In genomic region chr5:144076521-144077083, GRCh38 we compare ENCODE assay signal across 29 cellular contexts.
"Had no signal": no experiment of that assay in that cellular context is flagged by ENCODE, and none has a peak within 500 bp of the region (broad histone marks: within the 10 kb centered on the region; RNA-seq: fewer than 3 reads in every experiment).

No MANE protein-coding gene starts in this region.

- H3K4me1 Mint-ChIP-seq: activated CD4-positive, alpha-beta T cell treated with anti-CD3 and anti-CD28 coated beads, Interleukin-2, amount 10 ng/mL, durations not matched to agents 24 days and 14 days had no signal

- H2AFZ ChIP-seq: PC-9 had no signal

- DNase-seq: activated CD4-positive, alpha-beta T cell treated with anti-CD3 and anti-CD28 coated beads, Interleukin-2, amount 10 ng/mL, durations not matched to agents 24 days and 14 days; activated CD4-positive, alpha-beta T cell treated with anti-CD3 and anti-CD28 coated beads, Interleukin-2, amount 50 U/mL, for 4 hours; activated CD8-positive, alpha-beta T cell treated with anti-CD3 and anti-CD28 coated beads, Interleukin-2, amount 10 ng/mL, durations not matched to agents 7 days and 5 days; activated gamma-delta T cell treated with Interleukin-2 at 50 U/mL for 16 hours; activated naive CD4-positive, alpha-beta T cell treated with anti-CD3 and anti-CD28 coated beads for 36 hours; activated T-cell treated with anti-CD3 and anti-CD28 coated beads, Interleukin-2, amount 50 U/mL, for 4 hours; adrenal gland; body of pancreas; NCI-H1092 treated with DMSO at 0.1 percent for 48 hours; NCI-H1417; NCI-H187 treated with DMSO at 0.1 percent for 48 hours; NCI-H2081; NCI-H226; NCI-H446 treated with DMSO at 0.1 percent for 48 hours; NCI-H524 treated with DMSO at 0.1 percent for 48 hours; NK-92 treated with Interleukin-12 subunit alpha and Interleukin-12 subunit beta, amount 100 ng/mL, for 24 hours; PC-9; SIG-M5; SW 1271; T1000; WERI-Rb-1 had no signal

- H3K9me3 ChIP-seq: adrenal gland, body of pancreas had no signal

- H3K4me3 ChIP-seq: adrenal gland, body of pancreas, breast epithelium, PC-9 had no signal

- H3K36me3 ChIP-seq: adrenal gland, breast epithelium, WERI-Rb-1 had no signal

- H3K4me1 ChIP-seq: adrenal gland, body of pancreas, breast epithelium had no signal

- FAIRE-seq: astrocyte, RCC 7860 had no signal

- H3K27ac Mint-ChIP-seq: activated CD4-positive, alpha-beta T cell treated with anti-CD3 and anti-CD28 coated beads, Interleukin-2, amount 10 ng/mL, durations not matched to agents 24 days and 14 days; activated CD8-positive, alpha-beta T cell treated with anti-CD3 and anti-CD28 coated beads, Interleukin-2, amount 10 ng/mL, durations not matched to agents 7 days and 5 days; activated naive CD4-positive, alpha-beta T cell treated with anti-CD3 and anti-CD28 coated beads for 36 hours; activated naive CD4-positive, alpha-beta T cell treated with anti-CD3 and anti-CD28 coated beads, Interleukin-2, amount 50 U/mL, for 72 hours; activated T-helper 1 cell treated with anti-CD3 and anti-CD28 coated beads, Interleukin-12 subunit alpha, Interleukin-12 subunit beta, Interleukin-2, Interleukin-4 antibody, amounts not matched to agents 30 ng/mL and 10 ng/mL and 1 ng/mL, durations not matched to agents 14 hours and 24 hours and 36 hours had no signal

- H3K27ac ChIP-seq: adrenal gland, body of pancreas, breast epithelium, PC-9, RWPE1, WERI-Rb-1 had no signal

- H3K4me2 ChIP-seq: PC-9 had no signal

- H3K27me3 Mint-ChIP-seq: activated CD4-positive, alpha-beta T cell treated with anti-CD3 and anti-CD28 coated beads, Interleukin-2, amount 10 ng/mL, durations not matched to agents 24 days and 14 days had no signal

- ATAC-seq: activated CD8-positive, alpha-beta T cell treated with anti-CD3 and anti-CD28 coated beads, Interleukin-2, amount 10 ng/mL, durations not matched to agents 7 days and 5 days; activated naive CD4-positive, alpha-beta T cell treated with anti-CD3 and anti-CD28 coated beads, Interleukin-2, amount 50 U/mL, for 72 hours; activated T-cell treated with anti-CD3 and anti-CD28 coated beads, Interleukin-2, amount 50 U/mL, for 4 hours; body of pancreas; Right ventricle myocardium inferior; SK-N-SH treated with all-trans-retinoic acid at 6 μM for 48 hours had no signal

- H3K4me3 Mint-ChIP-seq: activated CD4-positive, alpha-beta T cell treated with anti-CD3 and anti-CD28 coated beads, Interleukin-2, amount 10 ng/mL, durations not matched to agents 24 days and 14 days; activated CD8-positive, alpha-beta T cell treated with anti-CD3 and anti-CD28 coated beads, Interleukin-2, amount 10 ng/mL, durations not matched to agents 7 days and 5 days; activated naive CD4-positive, alpha-beta T cell treated with anti-CD3 and anti-CD28 coated beads for 36 hours; activated T-cell treated with anti-CD3 and anti-CD28 coated beads, Interleukin-2, amount 50 U/mL, for 4 hours; activated T-helper 1 cell treated with anti-CD3 and anti-CD28 coated beads, Interleukin-12 subunit alpha, Interleukin-12 subunit beta, Interleukin-2, Interleukin-4 antibody, amounts not matched to agents 30 ng/mL and 10 ng/mL and 1 ng/mL, durations not matched to agents 14 hours and 24 hours and 36 hours had no signal

- H3K27me3 ChIP-seq: adrenal gland, body of pancreas, breast epithelium had no signal
